Comparison of ENCODE assay signal across 8 cellular contexts in genomic region chr5:88503065-88503394, GRCh38.
DNase-seq lines count a peak whose midpoint lies in the region; ATAC-seq and TF ChIP-seq lines count a peak whose summit lies in the region.
"Had no signal": no experiment of that assay in that cellular context is flagged by ENCODE, and none has a peak within 500 bp of the region (broad histone marks: within the 10 kb centered on the region; RNA-seq: fewer than 3 reads in every experiment).

No MANE protein-coding gene starts in this region.

- in situ Hi-C loops in GM23248 (cut with MboI) (no loop called here), SK-MEL-5 (cut with HindIII; ENCODE audit: low pct_unique_long_range_greater_than_20kb, low sequenced_read_pairs) (no loop called here)

- H3K27me3 Mint-ChIP-seq in stimulated activated naive B cell treated with anti-CD40 and anti-IgM and Interleukin-4, amounts not matched to agents 10 μg/mL and 1 μg/mL and 100 μg/mL, for 72 hours: peaks cover 10 to 11% of the 10 kb centered on the region in 2 donors

- H3K27ac ChIP-seq in GM23248: no peak overlapping the region
- peak overlapping the region in 1 of 4 donors; percentile 33 for H3K27ac ChIP-seq in esophagus squamous epithelium
- H3K27ac ChIP-seq: cardiac muscle cell had no signal

- H3K36me3 Mint-ChIP-seq in stimulated activated naive B cell treated with anti-CD40 and anti-IgM and Interleukin-4, amounts not matched to agents 10 μg/mL and 1 μg/mL and 100 μg/mL, for 72 hours: no peaks in the 10 kb centered on the region

- no peaks in the 10 kb centered on the region for H4K20me1 ChIP-seq in GM23248 (ENCODE audit: insufficient read depth)

- H3K4me1 ChIP-seq in GM23248 (ENCODE audit: insufficient read depth): no peaks in the 10 kb centered on the region
- no peaks in the 10 kb centered on the region for H3K4me1 ChIP-seq in esophagus squamous epithelium

- H3K27me3 ChIP-seq in GM23248 (replicated peaks; ENCODE audit: insufficient read depth) (no peaks in the 10 kb centered on the region), esophagus squamous epithelium (no peaks in the 10 kb centered on the region)
- H3K27me3 ChIP-seq: cardiac muscle cell had no signal

- ATAC-seq in stimulated activated naive B cell treated with anti-CD40 and anti-IgM and Interleukin-4, amounts not matched to agents 10 μg/mL and 1 μg/mL and 100 μg/mL, for 72 hours (replicated peaks): peak in 1 of 2 donors; percentile 18
- ATAC-seq in HG02571 (IDR thresholded peaks at IDR 0.05; ENCODE audit: unreplicated experiment) (no peak), HG02884 (IDR thresholded peaks at IDR 0.05; ENCODE audit: unreplicated experiment) (no peak), HG03457 (IDR thresholded peaks at IDR 0.05; ENCODE audit: unreplicated experiment) (no peak)

- H3K9me3 ChIP-seq in GM23248 (ENCODE audit: low read depth): no peaks in the 10 kb centered on the region
- H3K9me3 ChIP-seq in esophagus squamous epithelium: no peaks in the 10 kb centered on the region

- no peak for TF ChIP-seq CTCF in esophagus squamous epithelium (IDR thresholded peaks at IDR 0.05)

- peaks cover 5 to 14% of the 10 kb centered on the region in 2 donors for H3K4me1 Mint-ChIP-seq in stimulated activated naive B cell treated with anti-CD40 and anti-IgM and Interleukin-4, amounts not matched to agents 10 μg/mL and 1 μg/mL and 100 μg/mL, for 72 hours

- H3K27ac Mint-ChIP-seq in stimulated activated naive B cell treated with anti-CD40 and anti-IgM and Interleukin-4, amounts not matched to agents 10 μg/mL and 1 μg/mL and 100 μg/mL, for 72 hours: peak overlapping the region; percentile 76

- intact Hi-C loops in esophagus squamous epithelium (cut with DNase I): no loop called here

- H3K9ac ChIP-seq in GM23248: peak overlapping the region; percentile 38; the same call in 1 of the 2 replicates

- DNase-seq in GM23248 (no peak), SK-MEL-5 (ENCODE audit: low read depth, low spot score) (peak; percentile 43), esophagus squamous epithelium (lab: John Stamatoyannopoulos, UW) (no peak)
- no peak for DNase-seq in stimulated activated naive B cell treated with anti-CD40 and anti-IgM and Interleukin-4, amounts not matched to agents 10 μg/mL and 1 μg/mL and 100 μg/mL, for 72 hours

- H3K36me3 ChIP-seq in GM23248 (ENCODE audit: low read depth) (no peaks in the 10 kb centered on the region), esophagus squamous epithelium (no peaks in the 10 kb centered on the region)
- H3K36me3 ChIP-seq: cardiac muscle cell had no signal

- no peaks in the 10 kb centered on the region for H3K79me2 ChIP-seq in GM23248 (ENCODE audit: insufficient read depth)

- no peak for TF ChIP-seq POLR2A in esophagus squamous epithelium (IDR thresholded peaks at IDR 0.05)

- H3K9me3 Mint-ChIP-seq in stimulated activated naive B cell treated with anti-CD40 and anti-IgM and Interleukin-4, amounts not matched to agents 10 μg/mL and 1 μg/mL and 100 μg/mL, for 72 hours: no peaks in the 10 kb centered on the region

- peak overlapping the region; percentile 86 to 87 for H3K4me3 Mint-ChIP-seq in stimulated activated naive B cell treated with anti-CD40 and anti-IgM and Interleukin-4, amounts not matched to agents 10 μg/mL and 1 μg/mL and 100 μg/mL, for 72 hours

- no peaks in the 10 kb centered on the region for H3F3A ChIP-seq in GM23248 (ENCODE audit: insufficient read depth)

- H3K4me3 ChIP-seq in GM23248 (peak overlapping the region; percentile 66), esophagus squamous epithelium (peak overlapping the region; percentile 17 to 63 (median 42))
- H3K4me3 ChIP-seq: cardiac muscle cell had no signal

- 2 to 6% methylated on average over 2 of the region's 2 CpGs for WGBS in GM23248 (ENCODE audit: low coverage in 1 of 2, low lambda C conversion rate in 2 of 2, missing lambda C conversion rate in 2 of 2), 2 experiments
- WGBS in esophagus squamous epithelium, 2 donors: 20 to 21% methylated on average over 2 of the region's 2 CpGs

- peak overlapping the region; percentile 77 for H2AFZ ChIP-seq in GM23248

- H3K4me2 ChIP-seq in GM23248 (ENCODE audit: unreplicated experiment): peak overlapping the region; percentile 61

- H3K9me2 ChIP-seq in GM23248 (ENCODE audit: insufficient read depth): no peaks in the 10 kb centered on the region
